ENCODE assay signal across 1 cellular context in the genomic region with DNA sequence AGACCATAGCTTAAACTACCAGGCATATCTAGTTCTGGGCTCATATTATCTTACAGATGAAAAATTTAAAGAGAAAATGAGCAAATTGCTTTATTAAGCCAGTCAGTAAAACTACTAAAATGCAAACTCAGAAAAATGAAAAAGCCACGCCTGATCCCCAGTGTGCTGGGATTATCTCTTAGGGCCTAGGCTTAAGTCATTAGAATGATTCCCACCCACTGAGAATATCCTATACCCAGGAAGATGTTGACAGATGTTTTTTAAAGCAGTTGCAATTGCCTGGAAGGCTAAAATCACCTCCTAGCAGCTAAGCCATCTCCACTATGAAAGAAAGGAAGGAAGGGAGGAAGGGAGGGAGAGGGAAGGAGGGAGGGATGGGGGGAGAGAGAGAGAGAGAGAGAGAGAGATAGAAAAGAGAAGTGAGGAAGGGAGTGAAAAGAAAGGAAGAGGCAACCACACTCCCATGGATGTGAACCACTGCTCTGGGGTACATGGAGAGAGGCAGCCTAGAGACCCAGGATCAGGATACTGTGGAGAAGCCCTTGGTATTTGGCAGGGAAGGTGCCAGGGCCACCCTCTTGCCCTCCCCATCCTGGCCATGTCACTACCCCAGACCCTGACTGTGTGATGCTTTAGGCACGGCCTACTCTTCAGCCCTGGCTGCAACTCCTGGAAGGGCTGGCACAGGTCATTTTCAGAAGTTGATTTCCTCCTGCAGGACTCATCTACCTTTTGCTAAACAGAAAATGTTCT.
TF ChIP-seq lines count a peak whose summit lies in the region.

No MANE protein-coding gene starts in this region.

TF ChIP-seq in HepG2, 621 proteins besides CTCF, POLR2A, EP300 and RAD21 (continued from another document):
- TF ChIP-seq, protein P1, sequence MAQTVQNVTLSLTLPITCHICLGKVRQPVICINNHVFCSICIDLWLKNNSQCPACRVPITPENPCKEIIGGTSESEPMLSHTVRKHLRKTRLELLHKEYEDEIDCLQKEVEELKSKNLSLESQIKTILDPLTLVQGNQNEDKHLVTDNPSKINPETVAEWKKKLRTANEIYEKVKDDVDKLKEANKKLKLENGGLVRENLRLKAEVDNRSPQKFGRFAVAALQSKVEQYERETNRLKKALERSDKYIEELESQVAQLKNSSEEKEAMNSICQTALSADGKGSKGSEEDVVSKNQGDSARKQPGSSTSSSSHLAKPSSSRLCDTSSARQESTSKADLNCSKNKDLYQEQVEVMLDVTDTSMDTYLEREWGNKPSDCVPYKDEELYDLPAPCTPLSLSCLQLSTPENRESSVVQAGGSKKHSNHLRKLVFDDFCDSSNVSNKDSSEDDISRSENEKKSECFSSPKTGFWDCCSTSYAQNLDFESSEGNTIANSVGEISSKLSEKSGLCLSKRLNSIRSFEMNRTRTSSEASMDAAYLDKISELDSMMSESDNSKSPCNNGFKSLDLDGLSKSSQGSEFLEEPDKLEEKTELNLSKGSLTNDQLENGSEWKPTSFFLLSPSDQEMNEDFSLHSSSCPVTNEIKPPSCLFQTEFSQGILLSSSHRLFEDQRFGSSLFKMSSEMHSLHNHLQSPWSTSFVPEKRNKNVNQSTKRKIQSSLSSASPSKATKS (CRISPR knock-in tag; IDR thresholded peaks at IDR 0.05), result no peak
- TF ChIP-seq ZSCAN31 (CRISPR knock-in tag; IDR thresholded peaks at IDR 0.05; ENCODE audit: low read depth) (0 out of 2 replicates have a peak, but pooled peaks have one; percentile 18), GATAD2A (CRISPR knock-in tag; IDR thresholded peaks at IDR 0.05) (no peak), CHD4 (IDR thresholded peaks at IDR 0.05; ENCODE audit: borderline replicate concordance, low read length) (0 out of 2 replicates have a peak, but pooled peaks have one; percentile 10), EED (CRISPR knock-in tag; IDR thresholded peaks at IDR 0.05) (peak; percentile 35; the same call in 1 of the 2 replicates), ZFP41 (CRISPR knock-in tag; IDR thresholded peaks at IDR 0.05; ENCODE audit: borderline replicate concordance) (no peak), POLR2G (IDR thresholded peaks at IDR 0.05; ENCODE audit: low read depth, low read length) (0 out of 2 replicates have a peak, but pooled peaks have one; percentile 11), NFYB (CRISPR knock-in tag; IDR thresholded peaks at IDR 0.05) (no peak), NFE2 (CRISPR knock-in tag; IDR thresholded peaks at IDR 0.05) (no peak), ZC3H13 (CRISPR knock-in tag; IDR thresholded peaks at IDR 0.05) (no peak), SALL1 (CRISPR knock-in tag; IDR thresholded peaks at IDR 0.05) (peak; percentile 18; the same call in 1 of the 2 replicates), ZNF777 (CRISPR knock-in tag; IDR thresholded peaks at IDR 0.05) (no peak), PCBP2 (optimal IDR thresholded peaks at IDR 0.05; ENCODE audit: low read depth, low read length, poor library complexity, severe bottlenecking) (peak; percentile 79), HOXA5 (CRISPR knock-in tag; IDR thresholded peaks at IDR 0.05) (no peak), CEBPG (CRISPR knock-in tag; IDR thresholded peaks at IDR 0.05) (no peak), NKX3-1 (CRISPR knock-in tag; IDR thresholded peaks at IDR 0.05) (no peak)
- TF ChIP-seq, protein P2, sequence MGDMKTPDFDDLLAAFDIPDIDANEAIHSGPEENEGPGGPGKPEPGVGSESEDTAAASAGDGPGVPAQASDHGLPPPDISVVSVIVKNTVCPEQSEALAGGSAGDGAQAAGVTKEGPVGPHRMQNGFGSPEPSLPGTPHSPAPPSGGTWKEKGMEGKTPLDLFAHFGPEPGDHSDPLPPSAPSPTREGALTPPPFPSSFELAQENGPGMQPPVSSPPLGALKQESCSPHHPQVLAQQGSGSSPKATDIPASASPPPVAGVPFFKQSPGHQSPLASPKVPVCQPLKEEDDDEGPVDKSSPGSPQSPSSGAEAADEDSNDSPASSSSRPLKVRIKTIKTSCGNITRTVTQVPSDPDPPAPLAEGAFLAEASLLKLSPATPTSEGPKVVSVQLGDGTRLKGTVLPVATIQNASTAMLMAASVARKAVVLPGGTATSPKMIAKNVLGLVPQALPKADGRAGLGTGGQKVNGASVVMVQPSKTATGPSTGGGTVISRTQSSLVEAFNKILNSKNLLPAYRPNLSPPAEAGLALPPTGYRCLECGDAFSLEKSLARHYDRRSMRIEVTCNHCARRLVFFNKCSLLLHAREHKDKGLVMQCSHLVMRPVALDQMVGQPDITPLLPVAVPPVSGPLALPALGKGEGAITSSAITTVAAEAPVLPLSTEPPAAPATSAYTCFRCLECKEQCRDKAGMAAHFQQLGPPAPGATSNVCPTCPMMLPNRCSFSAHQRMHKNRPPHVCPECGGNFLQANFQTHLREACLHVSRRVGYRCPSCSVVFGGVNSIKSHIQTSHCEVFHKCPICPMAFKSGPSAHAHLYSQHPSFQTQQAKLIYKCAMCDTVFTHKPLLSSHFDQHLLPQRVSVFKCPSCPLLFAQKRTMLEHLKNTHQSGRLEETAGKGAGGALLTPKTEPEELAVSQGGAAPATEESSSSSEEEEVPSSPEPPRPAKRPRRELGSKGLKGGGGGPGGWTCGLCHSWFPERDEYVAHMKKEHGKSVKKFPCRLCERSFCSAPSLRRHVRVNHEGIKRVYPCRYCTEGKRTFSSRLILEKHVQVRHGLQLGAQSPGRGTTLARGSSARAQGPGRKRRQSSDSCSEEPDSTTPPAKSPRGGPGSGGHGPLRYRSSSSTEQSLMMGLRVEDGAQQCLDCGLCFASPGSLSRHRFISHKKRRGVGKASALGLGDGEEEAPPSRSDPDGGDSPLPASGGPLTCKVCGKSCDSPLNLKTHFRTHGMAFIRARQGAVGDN (CRISPR knock-in tag; IDR thresholded peaks at IDR 0.05), result peak; percentile 30; the same call in 1 of the 2 replicates
- TF ChIP-seq, protein P3, sequence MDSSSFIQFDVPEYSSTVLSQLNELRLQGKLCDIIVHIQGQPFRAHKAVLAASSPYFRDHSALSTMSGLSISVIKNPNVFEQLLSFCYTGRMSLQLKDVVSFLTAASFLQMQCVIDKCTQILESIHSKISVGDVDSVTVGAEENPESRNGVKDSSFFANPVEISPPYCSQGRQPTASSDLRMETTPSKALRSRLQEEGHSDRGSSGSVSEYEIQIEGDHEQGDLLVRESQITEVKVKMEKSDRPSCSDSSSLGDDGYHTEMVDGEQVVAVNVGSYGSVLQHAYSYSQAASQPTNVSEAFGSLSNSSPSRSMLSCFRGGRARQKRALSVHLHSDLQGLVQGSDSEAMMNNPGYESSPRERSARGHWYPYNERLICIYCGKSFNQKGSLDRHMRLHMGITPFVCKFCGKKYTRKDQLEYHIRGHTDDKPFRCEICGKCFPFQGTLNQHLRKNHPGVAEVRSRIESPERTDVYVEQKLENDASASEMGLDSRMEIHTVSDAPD (CRISPR knock-in tag; IDR thresholded peaks at IDR 0.05), result no peak
- TF ChIP-seq, protein P4, sequence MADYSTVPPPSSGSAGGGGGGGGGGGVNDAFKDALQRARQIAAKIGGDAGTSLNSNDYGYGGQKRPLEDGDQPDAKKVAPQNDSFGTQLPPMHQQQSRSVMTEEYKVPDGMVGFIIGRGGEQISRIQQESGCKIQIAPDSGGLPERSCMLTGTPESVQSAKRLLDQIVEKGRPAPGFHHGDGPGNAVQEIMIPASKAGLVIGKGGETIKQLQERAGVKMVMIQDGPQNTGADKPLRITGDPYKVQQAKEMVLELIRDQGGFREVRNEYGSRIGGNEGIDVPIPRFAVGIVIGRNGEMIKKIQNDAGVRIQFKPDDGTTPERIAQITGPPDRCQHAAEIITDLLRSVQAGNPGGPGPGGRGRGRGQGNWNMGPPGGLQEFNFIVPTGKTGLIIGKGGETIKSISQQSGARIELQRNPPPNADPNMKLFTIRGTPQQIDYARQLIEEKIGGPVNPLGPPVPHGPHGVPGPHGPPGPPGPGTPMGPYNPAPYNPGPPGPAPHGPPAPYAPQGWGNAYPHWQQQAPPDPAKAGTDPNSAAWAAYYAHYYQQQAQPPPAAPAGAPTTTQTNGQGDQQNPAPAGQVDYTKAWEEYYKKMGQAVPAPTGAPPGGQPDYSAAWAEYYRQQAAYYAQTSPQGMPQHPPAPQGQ (CRISPR knock-in tag; IDR thresholded peaks at IDR 0.05; ENCODE audit: borderline replicate concordance), result peak; percentile 62; the same call in 1 of the 2 replicates
